ENCODE assay signal across 10 cellular contexts in genomic region chr13:98976338-98976737, GRCh38. TPM values are rescaled to one million over a fixed set of nuclear protein-coding genes. Genes with fewer than 3 reads are reported as not detected.
A peak's percentile ranks its signal among the peaks of the same experiment; 100 is the strongest.
DNase-seq lines count a peak whose midpoint lies in the region; ATAC-seq and TF ChIP-seq lines count a peak whose summit lies in the region.
"Had no signal": no experiment of that assay in that cellular context is flagged by ENCODE, and none has a peak within 500 bp of the region (broad histone marks: within the 10 kb centered on the region; RNA-seq: fewer than 3 reads in every experiment).

No MANE protein-coding gene starts in this region.

- peaks cover 64% of the 10 kb centered on the region for H3K79me2 ChIP-seq in PC-9 (ENCODE audit: low read depth)

- peaks cover 39% of the 10 kb centered on the region for H3F3A ChIP-seq in PC-9 (ENCODE audit: insufficient read depth, low read depth)

- H3K36me3 ChIP-seq in PC-9 (ENCODE audit: low read depth): no peaks in the 10 kb centered on the region

- H3K27ac ChIP-seq in PC-9: peak overlapping the region; percentile 74

- intact Hi-C loops in PC-9 (cut with micrococcal nuclease; ENCODE audit: unreplicated experiment): loop anchor here (5.0 kb wide), 1 partner anchor 51 kb away; no protein-coding TSS in a partner anchor

- no peaks in the 10 kb centered on the region for H3K9me3 ChIP-seq in PC-9 (ENCODE audit: insufficient read depth, low read depth)

- no peaks in the 10 kb centered on the region for H3K27me3 ChIP-seq in PC-9 (ENCODE audit: insufficient read depth, low read depth)

- peaks cover 71% of the 10 kb centered on the region for H3K4me1 ChIP-seq in PC-9 (replicated peaks; ENCODE audit: insufficient read depth)

- CTCF ChIA-PET in PC-9 (lab: Charles Lee): interaction anchor here (0.6 kb wide), 1 partner anchor 278 kb away, joined by 3 read pairs; no protein-coding TSS in a partner anchor

- H2AFZ ChIP-seq in PC-9: no peak overlapping the region

- DNase-seq in PC-9: peak in 1 of 2 experiments; percentile 69
- DNase-seq in fibroblast of pulmonary artery (ENCODE audit: low read depth): peak; percentile 50
- DNase-seq in skeletal muscle cell (ENCODE audit: low read depth): peak; percentile 54
- no peak for DNase-seq in NCI-H187 (lab: John Stamatoyannopoulos, UW)
- no peak for DNase-seq in kidney glomerular epithelial cell (lab: John Stamatoyannopoulos, UW)
- DNase-seq: activated effector memory CD4-positive, alpha-beta T cell treated with Interleukin-2 at 50 U/mL for 16 hours; stimulated activated CD4-positive, alpha-beta T cell treated with anti-CD3 and anti-CD28 coated beads, Interleukin-2, amount 100 ng/mL, for 48 hours had no signal

- H3K4me2 ChIP-seq in PC-9: peak overlapping the region; percentile 78

- no peaks in the 10 kb centered on the region for H3K9me2 ChIP-seq in PC-9 (ENCODE audit: insufficient read depth)

- H3K4me3 ChIP-seq in PC-9: peak overlapping the region; percentile 14; the same call in 1 of the 2 replicates
- peak overlapping the region; percentile 57 for H3K4me3 ChIP-seq in fibroblast of pulmonary artery (replicated peaks; ENCODE audit: low read depth, low read length)
- peak overlapping the region; percentile 48 for H3K4me3 ChIP-seq in skeletal muscle cell (ENCODE audit: low read depth, low read length)

- no peaks in the 10 kb centered on the region for H4K20me1 ChIP-seq in PC-9 (ENCODE audit: insufficient read depth)

- TF ChIP-seq CTCF in PC-9 (conservative IDR thresholded peaks at IDR 0.05) (no peak), fibroblast of pulmonary artery (IDR thresholded peaks at IDR 0.05; ENCODE audit: low read length, missing control alignments) (no peak)

- POLR2A ChIA-PET in PC-9 (lab: Charles Lee; ENCODE audit: unreplicated experiment): interaction anchor here (0.6 kb wide), 1 partner anchor 32 kb away, joined by 5 read pairs; no protein-coding TSS in a partner anchor

- ATAC-seq in GM18868 (IDR thresholded peaks at IDR 0.05; ENCODE audit: unreplicated experiment) (peak; percentile 4), GM21576 (IDR thresholded peaks at IDR 0.05; ENCODE audit: unreplicated experiment) (no peak), HG03175 (IDR thresholded peaks at IDR 0.05; ENCODE audit: unreplicated experiment) (no peak)

- BruUV-seq in PC-9 (replicated peaks; lab: Mats Ljungman, UMichigan): no TSS peak

RNA-seq across cellular contexts. Expression of gene DOCK9, which starts 1.5 kb away (rescaled TPM):
- total RNA-seq in PC-9 (2021): 53.4 and 69.5 TPM in 2 replicates

Comparison
In these comparisons a context has a peak if more than half of its experiments do, and no peak if none do; other contexts are left out.
1. DNase-seq: peak in fibroblast of pulmonary artery (single experiment) and skeletal muscle cell (single experiment); none in NCI-H187 (0 of 2) and kidney glomerular epithelial cell (single experiment).
2. Peak in every context shown above with its lines, with median percentiles within 50 percentile points of each other: H3K4me3 ChIP-seq.